ENCODE assay signal across 23 cellular contexts in the genomic region with DNA sequence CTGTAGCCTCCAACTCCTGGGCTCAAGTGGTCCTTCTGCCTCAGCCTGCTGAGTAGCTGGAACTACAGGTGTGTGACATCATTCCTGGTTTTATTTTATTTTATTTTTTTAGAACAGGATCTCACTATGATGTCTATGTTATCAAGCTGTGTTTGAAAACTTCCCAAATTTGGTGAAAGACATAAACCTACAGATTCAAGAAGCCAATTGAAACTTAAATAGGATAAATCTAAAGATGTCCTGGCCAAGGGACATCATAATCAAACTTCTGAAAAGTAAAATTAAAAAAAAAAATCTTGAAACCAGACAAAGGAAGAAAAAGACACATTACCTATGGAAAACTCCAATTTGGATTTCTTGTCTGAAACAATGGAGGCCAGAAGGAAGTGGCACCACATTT.
"Had no signal": no experiment of that assay in that cellular context is flagged by ENCODE, and none has a peak within 500 bp of the region (broad histone marks: within the 10 kb centered on the region; RNA-seq: fewer than 3 reads in every experiment).

No MANE protein-coding gene starts in this region.

- H3K4me1 ChIP-seq: colonic mucosa, esophagus muscularis mucosa, esophagus squamous epithelium, gastrocnemius medialis, gastroesophageal sphincter, heart left ventricle, heart right ventricle had no signal

- H3K36me3 ChIP-seq: colonic mucosa, esophagus muscularis mucosa, esophagus squamous epithelium, gastrocnemius medialis, gastroesophageal sphincter, heart left ventricle, heart right ventricle had no signal

- H3K27ac ChIP-seq: colonic mucosa, coronary artery, dorsolateral prefrontal cortex, epithelial cell of prostate, esophagus muscularis mucosa, esophagus squamous epithelium, foreskin keratinocyte, gastrocnemius medialis, gastroesophageal sphincter, heart left ventricle, heart right ventricle had no signal

- H3K4me3 ChIP-seq: colonic mucosa, coronary artery, dorsolateral prefrontal cortex, esophagus muscularis mucosa, esophagus squamous epithelium, gastrocnemius medialis, gastroesophageal sphincter, heart left ventricle, heart right ventricle had no signal

- DNase-seq: colonic mucosa; cortex of kidney; dermis blood vessel endothelial cell; dorsolateral prefrontal cortex; effector CD4-positive, alpha-beta T cell; effector CD8-positive, alpha-beta T cell; effector memory CD4-positive, alpha-beta T cell; effector memory CD8-positive, alpha-beta T cell; endodermal cell; erythroblast; esophagus squamous epithelium; foreskin fibroblast; foreskin keratinocyte; foreskin melanocyte; gastrocnemius medialis; glutamatergic neuron; head of caudate nucleus; heart left ventricle; heart right ventricle had no signal

- H3K9me3 ChIP-seq: colonic mucosa, gastrocnemius medialis had no signal
